ENCODE assay signal across 1 cellular context in genomic region chr1:93821412-93822144, GRCh38.
TF ChIP-seq lines count a peak whose summit lies in the region.

No MANE protein-coding gene starts in this region.

TF ChIP-seq in SK-N-SH, 30 proteins besides CTCF, POLR2A, EP300 and RAD21 (continued from another document):
- TF ChIP-seq IRF3 (IDR thresholded peaks at IDR 0.05; ENCODE audit: low read depth, low read length) (no peak), PBX3 (IDR thresholded peaks at IDR 0.05) (no peak), SIN3A (IDR thresholded peaks at IDR 0.05; ENCODE audit: borderline replicate concordance, low read depth, low read length) (no peak), FOSL2 (IDR thresholded peaks at IDR 0.05; ENCODE audit: borderline replicate concordance, low read depth) (no peak), GABPA (IDR thresholded peaks at IDR 0.05; ENCODE audit: low read depth) (no peak), RXRA (IDR thresholded peaks at IDR 0.05; ENCODE audit: borderline replicate concordance, low read depth) (no peak), SMC3 (IDR thresholded peaks at IDR 0.05; ENCODE audit: low read depth, low read length) (no peak), NRF1 (IDR thresholded peaks at IDR 0.05; ENCODE audit: low read depth, low read length) (no peak), CHD2 (IDR thresholded peaks at IDR 0.05; ENCODE audit: low read length, partially characterized antibody) (no peak), JUND (IDR thresholded peaks at IDR 0.05) (no peak), TAF1 (IDR thresholded peaks at IDR 0.05; ENCODE audit: borderline replicate concordance, low read depth, low read length) (no peak), RCOR1 (IDR thresholded peaks at IDR 0.05; ENCODE audit: low read length) (no peak), EZH2phosphoT487 (IDR thresholded peaks at IDR 0.05; ENCODE audit: borderline replicate concordance, low read depth) (no peak), MEF2A (IDR thresholded peaks at IDR 0.05; ENCODE audit: borderline replicate concordance, low read depth) (no peak), FOXJ3 (CRISPR knock-in tag; IDR thresholded peaks at IDR 0.05) (no peak)
